Comparison of ENCODE assay signal across 30 cellular contexts in the genomic region with DNA sequence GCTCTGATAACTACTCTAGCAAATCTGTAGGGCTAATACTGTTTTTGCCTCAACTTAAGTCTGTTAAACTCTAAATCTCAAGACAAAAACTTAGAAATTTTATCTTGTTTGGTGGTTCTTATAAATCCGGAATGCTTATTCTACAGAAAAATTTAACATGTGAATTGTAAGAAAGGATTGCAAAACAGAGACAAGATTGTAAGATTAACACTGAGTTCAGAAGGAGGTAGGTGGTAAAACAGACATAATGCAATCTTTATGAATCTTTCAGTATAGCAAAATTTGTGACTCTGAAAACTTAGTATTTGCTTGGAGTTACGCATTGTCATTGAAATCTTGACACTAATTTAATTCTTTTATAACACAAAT.
"Had no signal": no experiment of that assay in that cellular context is flagged by ENCODE, and none has a peak within 500 bp of the region (broad histone marks: within the 10 kb centered on the region; RNA-seq: fewer than 3 reads in every experiment).

No MANE protein-coding gene starts in this region.

- H3K36me3 ChIP-seq: brain microvascular endothelial cell, breast epithelium had no signal

- DNase-seq: activated B cell treated with CpG ODN at 0.5 μM for 24 hours; activated CD4-positive, alpha-beta memory T cell treated with anti-CD3 and anti-CD28 coated beads for 36 hours; activated CD4-positive, alpha-beta T cell treated with anti-CD3 and anti-CD28 coated beads for 4 hours; activated CD4-positive, alpha-beta T cell treated with anti-CD3 and anti-CD28 coated beads, Interleukin-2, amount 10 ng/mL, durations not matched to agents 24 days and 14 days; activated CD4-positive, alpha-beta T cell treated with anti-CD3 and anti-CD28 coated beads, Interleukin-2, amount 50 U/mL, for 1 hour; activated CD4-positive, alpha-beta T cell treated with anti-CD3 and anti-CD28 coated beads, Interleukin-2, amount 50 U/mL, for 4 hours; activated CD4-positive, CD25-positive, alpha-beta regulatory T cell treated with anti-CD3 and anti-CD28 coated beads, Interleukin-2, amount 50 U/mL, for 72 hours; activated CD8-positive, alpha-beta memory T cell treated with anti-CD3 and anti-CD28 coated beads, Interleukin-2, amount 50 U/mL, for 4 hours; activated CD8-positive, alpha-beta T cell treated with anti-CD3 and anti-CD28 coated beads for 36 hours; activated effector memory CD4-positive, alpha-beta T cell treated with anti-CD3 and anti-CD28 coated beads, Interleukin-2, amount 50 U/mL, for 16 hours; activated gamma-delta T cell treated with Interleukin-2 at 50 U/mL for 16 hours; activated naive CD4-positive, alpha-beta T cell; activated naive CD4-positive, alpha-beta T cell treated with anti-CD3 and anti-CD28 coated beads for 36 hours; activated naive CD4-positive, alpha-beta T cell treated with anti-CD3 and anti-CD28 coated beads, Interleukin-2, amount 50 U/mL, for 16 hours; activated naive CD8-positive, alpha-beta T cell treated with anti-CD3 and anti-CD28 coated beads for 36 hours; activated T-cell treated with anti-CD3 and anti-CD28 coated beads for 4 hours; activated T-cell treated with anti-CD3 and anti-CD28 coated beads, Interleukin-2, amount 50 U/mL, for 1 hour; activated T-cell treated with anti-CD3 and anti-CD28 coated beads, Interleukin-2, amount 50 U/mL, for 4 hours; activated T-cell treated with anti-CD3 and anti-CD28 coated beads, Interleukin-2, amount 50 U/mL, for 72 hours; amniotic stem cell; aorta; body of pancreas; brain microvascular endothelial cell; central memory CD4-positive, alpha-beta T cell; T-helper 2 cell; T-helper 9 cell had no signal

- H3K4me3 ChIP-seq: body of pancreas, breast epithelium had no signal

- H3K27ac ChIP-seq: body of pancreas, brain microvascular endothelial cell, breast epithelium, VCaP had no signal

- ATAC-seq: activated CD8-positive, alpha-beta T cell treated with anti-CD3 and anti-CD28 coated beads for 36 hours; activated naive CD4-positive, alpha-beta T cell treated with anti-CD3 and anti-CD28 coated beads, Interleukin-2, amount 50 U/mL, for 72 hours; activated T-cell treated with anti-CD3 and anti-CD28 coated beads, Interleukin-2, amount 50 U/mL, for 4 hours; activated T-cell treated with anti-CD3 and anti-CD28 coated beads, Interleukin-2, amount 50 U/mL, for 72 hours; activated T-helper 17 cell treated with anti-CD3 and anti-CD28 coated beads, Interleukin-2, amount 50 U/mL, for 72 hours; body of pancreas had no signal

- H3K27me3 ChIP-seq: body of pancreas, brain microvascular endothelial cell, breast epithelium had no signal

- H3K9me3 ChIP-seq: body of pancreas, breast epithelium had no signal

- H3K4me1 ChIP-seq: body of pancreas, breast epithelium had no signal
